ENCODE assay signal across 39 cellular contexts in genomic region chr9:90057361-90057760, GRCh38.
"Had no signal": no experiment of that assay in that cellular context is flagged by ENCODE, and none has a peak within 500 bp of the region (broad histone marks: within the 10 kb centered on the region; RNA-seq: fewer than 3 reads in every experiment).

No MANE protein-coding gene starts in this region.

- H3K4me1 Mint-ChIP-seq: activated naive CD4-positive, alpha-beta T cell treated with anti-CD3 and anti-CD28 coated beads, Interleukin-2, amount 10 ng/mL, durations not matched to agents 7 days and 5 days; activated naive CD4-positive, alpha-beta T cell treated with anti-CD3 and anti-CD28 coated beads, Interleukin-2, amount 50 U/mL, for 24 hours; activated naive CD8-positive, alpha-beta T cell treated with anti-CD3 and anti-CD28 coated beads for 36 hours; activated naive CD8-positive, alpha-beta T cell treated with anti-CD3 and anti-CD28 coated beads, Interleukin-2, amount 10 ng/mL, durations not matched to agents 7 days and 5 days; activated naive CD8-positive, alpha-beta T cell treated with anti-CD3 and anti-CD28 coated beads, Interleukin-2, amount 50 U/mL, for 24 hours; activated T-helper 17 cell treated with anti-CD3 and anti-CD28 coated beads, Interleukin-2, amount 50 U/mL, for 72 hours; central memory CD8-positive, alpha-beta T cell had no signal

- H3K36me3 Mint-ChIP-seq: activated naive CD4-positive, alpha-beta T cell treated with anti-CD3 and anti-CD28 coated beads, Interleukin-2, amount 10 ng/mL, durations not matched to agents 7 days and 5 days; activated naive CD4-positive, alpha-beta T cell treated with anti-CD3 and anti-CD28 coated beads, Interleukin-2, amount 50 U/mL, for 24 hours; activated naive CD8-positive, alpha-beta T cell; activated naive CD8-positive, alpha-beta T cell treated with anti-CD3 and anti-CD28 coated beads for 36 hours; activated naive CD8-positive, alpha-beta T cell treated with anti-CD3 and anti-CD28 coated beads, Interleukin-2, amount 10 ng/mL, durations not matched to agents 7 days and 5 days; brain had no signal

- H3K27me3 ChIP-seq: adrenal gland, ascending aorta, body of pancreas, brain microvascular endothelial cell, breast epithelium, cardiac muscle cell had no signal

- H3K4me3 Mint-ChIP-seq: activated naive CD4-positive, alpha-beta T cell treated with anti-CD3 and anti-CD28 coated beads for 36 hours; activated naive CD4-positive, alpha-beta T cell treated with anti-CD3 and anti-CD28 coated beads, Interleukin-2, amount 10 ng/mL, durations not matched to agents 7 days and 5 days; activated naive CD4-positive, alpha-beta T cell treated with anti-CD3 and anti-CD28 coated beads, Interleukin-2, amount 50 U/mL, for 24 hours; activated naive CD8-positive, alpha-beta T cell; activated naive CD8-positive, alpha-beta T cell treated with anti-CD3 and anti-CD28 coated beads for 36 hours; activated naive CD8-positive, alpha-beta T cell treated with anti-CD3 and anti-CD28 coated beads, Interleukin-2, amount 10 ng/mL, durations not matched to agents 7 days and 5 days; activated naive CD8-positive, alpha-beta T cell treated with anti-CD3 and anti-CD28 coated beads, Interleukin-2, amount 50 U/mL, for 24 hours; activated T-cell treated with anti-CD3 and anti-CD28 coated beads, Interleukin-2, amount 50 U/mL, for 24 hours; activated T-cell treated with anti-CD3 and anti-CD28 coated beads, Interleukin-2, amount 50 U/mL, for 4 hours; activated T-cell treated with anti-CD3 and anti-CD28 coated beads, Interleukin-2, amount 50 U/mL, for 72 hours; activated T-helper 1 cell treated with anti-CD3 and anti-CD28 coated beads, Interleukin-12 subunit alpha, Interleukin-12 subunit beta, Interleukin-2, Interleukin-4 antibody, amounts not matched to agents 30 ng/mL and 10 ng/mL and 1 ng/mL, durations not matched to agents 14 hours and 24 hours and 36 hours; activated T-helper 17 cell treated with anti-CD3 and anti-CD28 coated beads, Interleukin-2, amount 50 U/mL, for 72 hours; brain; central memory CD8-positive, alpha-beta T cell had no signal

- H3K9me3 Mint-ChIP-seq: activated naive CD4-positive, alpha-beta T cell treated with anti-CD3 and anti-CD28 coated beads, Interleukin-2, amount 10 ng/mL, durations not matched to agents 7 days and 5 days; activated naive CD4-positive, alpha-beta T cell treated with anti-CD3 and anti-CD28 coated beads, Interleukin-2, amount 50 U/mL, for 24 hours; activated T-helper 1 cell treated with anti-CD3 and anti-CD28 coated beads, Interleukin-12 subunit alpha, Interleukin-12 subunit beta, Interleukin-2, Interleukin-4 antibody, amounts not matched to agents 30 ng/mL and 10 ng/mL and 1 ng/mL, durations not matched to agents 14 hours and 24 hours and 36 hours; activated T-helper 17 cell treated with anti-CD3 and anti-CD28 coated beads, Interleukin-2, amount 50 U/mL, for 72 hours; central memory CD8-positive, alpha-beta T cell had no signal

- DNase-seq: activated effector memory CD4-positive, alpha-beta T cell treated with anti-CD3 and anti-CD28 coated beads, Interleukin-2, amount 50 U/mL, for 16 hours; activated effector memory CD4-positive, alpha-beta T cell treated with Interleukin-2 at 50 U/mL for 16 hours; activated gamma-delta T cell; activated gamma-delta T cell treated with Interleukin-2 at 50 U/mL for 16 hours; activated naive CD4-positive, alpha-beta T cell; activated naive CD4-positive, alpha-beta T cell treated with anti-CD3 and anti-CD28 coated beads for 36 hours; activated naive CD4-positive, alpha-beta T cell treated with anti-CD3 and anti-CD28 coated beads, Interleukin-2, amount 10 ng/mL, durations not matched to agents 7 days and 5 days; activated naive CD4-positive, alpha-beta T cell treated with anti-CD3 and anti-CD28 coated beads, Interleukin-2, amount 50 U/mL, for 16 hours; activated naive CD4-positive, alpha-beta T cell treated with Interleukin-2 at 50 U/mL for 16 hours; activated naive CD8-positive, alpha-beta T cell treated with anti-CD3 and anti-CD28 coated beads for 36 hours; activated naive CD8-positive, alpha-beta T cell treated with anti-CD3 and anti-CD28 coated beads, Interleukin-2, amount 10 ng/mL, durations not matched to agents 7 days and 5 days; activated naive CD8-positive, alpha-beta T cell treated with anti-CD3 and anti-CD28 coated beads, Interleukin-2, amount 50 U/mL, for 24 hours; activated T-cell treated with anti-CD3 and anti-CD28 coated beads for 4 hours; activated T-cell treated with anti-CD3 and anti-CD28 coated beads, Interleukin-2, amount 50 U/mL, for 1 hour; activated T-cell treated with anti-CD3 and anti-CD28 coated beads, Interleukin-2, amount 50 U/mL, for 24 hours; activated T-cell treated with anti-CD3 and anti-CD28 coated beads, Interleukin-2, amount 50 U/mL, for 4 hours; activated T-cell treated with anti-CD3 and anti-CD28 coated beads, Interleukin-2, amount 50 U/mL, for 48 hours; activated T-cell treated with anti-CD3 and anti-CD28 coated beads, Interleukin-2, amount 50 U/mL, for 72 hours; adrenal gland; amniotic stem cell; amygdala; anterior cingulate cortex; aorta; body of pancreas; brain microvascular endothelial cell; caudate nucleus; central memory CD4-positive, alpha-beta T cell; cerebellar nuclear complex had no signal

- H3K4me1 ChIP-seq: adrenal gland, ascending aorta, breast epithelium had no signal

- H3K9me3 ChIP-seq: adrenal gland, ascending aorta, breast epithelium had no signal

- H3K4me3 ChIP-seq: adrenal gland, ascending aorta, body of pancreas, breast epithelium, cardiac muscle cell had no signal

- H3K27ac Mint-ChIP-seq: activated naive CD4-positive, alpha-beta T cell treated with anti-CD3 and anti-CD28 coated beads for 36 hours; activated naive CD4-positive, alpha-beta T cell treated with anti-CD3 and anti-CD28 coated beads, Interleukin-2, amount 10 ng/mL, durations not matched to agents 7 days and 5 days; activated naive CD4-positive, alpha-beta T cell treated with anti-CD3 and anti-CD28 coated beads, Interleukin-2, amount 50 U/mL, for 24 hours; activated naive CD8-positive, alpha-beta T cell; activated naive CD8-positive, alpha-beta T cell treated with anti-CD3 and anti-CD28 coated beads for 36 hours; activated naive CD8-positive, alpha-beta T cell treated with anti-CD3 and anti-CD28 coated beads, Interleukin-2, amount 10 ng/mL, durations not matched to agents 7 days and 5 days; activated naive CD8-positive, alpha-beta T cell treated with anti-CD3 and anti-CD28 coated beads, Interleukin-2, amount 50 U/mL, for 24 hours; activated T-cell treated with anti-CD3 and anti-CD28 coated beads, Interleukin-2, amount 50 U/mL, for 24 hours; activated T-cell treated with anti-CD3 and anti-CD28 coated beads, Interleukin-2, amount 50 U/mL, for 72 hours; activated T-helper 1 cell treated with anti-CD3 and anti-CD28 coated beads, Interleukin-12 subunit alpha, Interleukin-12 subunit beta, Interleukin-2, Interleukin-4 antibody, amounts not matched to agents 30 ng/mL and 10 ng/mL and 1 ng/mL, durations not matched to agents 14 hours and 24 hours and 36 hours; activated T-helper 17 cell treated with anti-CD3 and anti-CD28 coated beads, Interleukin-2, amount 50 U/mL, for 72 hours; activated T-helper 2 cell treated with anti-CD3 and anti-CD28 coated beads, Interferon-gamma antibody, Interleukin-2, Interleukin-4, amounts not matched to agents 10 μg/mL and 5 μg/mL and 100 μg/mL, durations not matched to agents 14 hours and 24 hours and 36 hours; brain had no signal

- H3K27ac ChIP-seq: adrenal gland, ascending aorta, body of pancreas, brain microvascular endothelial cell, breast epithelium, cardiac muscle cell had no signal

- ATAC-seq: activated naive CD4-positive, alpha-beta T cell treated with anti-CD3 and anti-CD28 coated beads, Interleukin-2, amount 50 U/mL, for 72 hours; activated naive CD8-positive, alpha-beta T cell treated with anti-CD3 and anti-CD28 coated beads, Interleukin-2, amount 50 U/mL, for 24 hours; activated T-cell treated with anti-CD3 and anti-CD28 coated beads, Interleukin-2, amount 50 U/mL, for 4 hours; activated T-cell treated with anti-CD3 and anti-CD28 coated beads, Interleukin-2, amount 50 U/mL, for 72 hours; activated T-helper 17 cell treated with anti-CD3 and anti-CD28 coated beads, Interleukin-2, amount 50 U/mL, for 72 hours; body of pancreas had no signal

- H3K36me3 ChIP-seq: adrenal gland, ascending aorta, brain microvascular endothelial cell, breast epithelium, cardiac muscle cell had no signal
